ENCODE assay signal across 16 cellular contexts in the genomic region with DNA sequence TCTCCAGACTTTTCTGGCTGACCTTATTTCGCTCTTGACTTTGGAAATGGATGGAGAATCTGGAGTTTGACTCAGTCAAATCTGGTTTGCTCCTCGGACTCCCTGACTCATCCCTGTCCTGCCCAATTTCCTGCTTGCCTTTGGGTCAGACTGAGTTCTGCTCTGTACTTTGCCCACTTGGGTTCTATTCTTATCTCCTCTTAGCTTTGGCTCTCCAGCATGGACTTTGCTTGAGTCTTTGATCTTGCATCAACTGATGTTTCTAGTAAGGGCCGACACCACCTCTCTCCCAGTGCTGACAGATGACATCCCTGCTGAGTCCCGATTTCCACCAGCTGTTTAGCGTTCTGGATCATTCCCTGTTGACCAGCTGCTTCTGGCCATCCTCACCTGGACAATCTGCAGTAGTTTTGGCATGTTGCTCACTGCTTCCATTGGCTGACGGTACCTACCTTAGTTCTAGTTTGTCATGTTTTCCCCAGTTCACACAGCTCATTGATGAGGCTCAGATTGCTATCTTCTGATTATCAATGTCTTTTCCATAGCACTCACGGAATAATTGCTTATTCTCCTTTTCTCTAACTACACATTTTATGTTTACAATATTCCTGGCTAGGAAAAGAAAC.
DNase-seq lines count a peak whose midpoint lies in the region; ATAC-seq and TF ChIP-seq lines count a peak whose summit lies in the region.
"Had no signal": no experiment of that assay in that cellular context is flagged by ENCODE, and none has a peak within 500 bp of the region (broad histone marks: within the 10 kb centered on the region; RNA-seq: fewer than 3 reads in every experiment).

No MANE protein-coding gene starts in this region.

- H3K9me3 Mint-ChIP-seq in activated CD4-positive, alpha-beta memory T cell treated with anti-CD3 and anti-CD28 coated beads for 36 hours: no peaks in the 10 kb centered on the region
- H3K9me3 Mint-ChIP-seq: activated T-cell treated with anti-CD3 and anti-CD28 coated beads, Interleukin-2, amount 50 U/mL, for 24 hours; naive thymus-derived CD4-positive, alpha-beta T cell had no signal

- POLR2A ChIA-PET in activated CD4-positive, alpha-beta memory T cell treated with anti-CD3 and anti-CD28 coated beads for 36 hours (lab: Charles Lee): no interaction called here

- peak overlapping the region in 2 of 10 donors; percentile 12 to 35 for H3K27ac ChIP-seq in heart right ventricle

- intact Hi-C loops in heart right ventricle (cut with DNase I): no loop called here
- intact Hi-C loops in cardiac septum (cut with DNase I): no loop called here
- intact Hi-C loops in mucosa of descending colon (cut with DNase I, micrococcal nuclease): no loop called here
- intact Hi-C loops in activated CD4-positive, alpha-beta memory T cell treated with anti-CD3 and anti-CD28 coated beads for 36 hours (cut with micrococcal nuclease): no loop called here

- no peak overlapping the region for H3K4me3 ChIP-seq in heart right ventricle
- H3K4me3 ChIP-seq in choroid plexus epithelial cell (ENCODE audit: low read depth, low read length): no peak overlapping the region
- H3K4me3 ChIP-seq in mucosa of descending colon: no peak overlapping the region

- H3K4me3 Mint-ChIP-seq in activated CD4-positive, alpha-beta memory T cell treated with anti-CD3 and anti-CD28 coated beads for 36 hours: no peak overlapping the region
- H3K4me3 Mint-ChIP-seq: activated T-cell treated with anti-CD3 and anti-CD28 coated beads, Interleukin-2, amount 50 U/mL, for 24 hours; naive thymus-derived CD4-positive, alpha-beta T cell had no signal

- TF ChIP-seq CTCF in heart right ventricle (IDR thresholded peaks at IDR 0.05) (no peak), choroid plexus epithelial cell (conservative IDR thresholded peaks at IDR 0.05; ENCODE audit: low read depth, low read length) (no peak), mucosa of descending colon (IDR thresholded peaks at IDR 0.05) (no peak)

- H3K36me3 ChIP-seq in heart right ventricle (no peaks in the 10 kb centered on the region), mucosa of descending colon (ENCODE audit: low read depth) (no peaks in the 10 kb centered on the region)

- CTCF ChIA-PET in activated CD4-positive, alpha-beta memory T cell treated with anti-CD3 and anti-CD28 coated beads for 36 hours (lab: Charles Lee): no interaction called here

- H3K27me3 ChIP-seq in heart right ventricle: no peaks in the 10 kb centered on the region

- no peaks in the 10 kb centered on the region for H3K9me3 ChIP-seq in heart right ventricle
- no peaks in the 10 kb centered on the region for H3K9me3 ChIP-seq in mucosa of descending colon

- no peaks in the 10 kb centered on the region for H3K4me1 Mint-ChIP-seq in activated CD4-positive, alpha-beta memory T cell treated with anti-CD3 and anti-CD28 coated beads for 36 hours (ENCODE audit: low read depth)

- H3K4me1 ChIP-seq in heart right ventricle (no peaks in the 10 kb centered on the region), mucosa of descending colon (ENCODE audit: low read depth) (no peaks in the 10 kb centered on the region)

- H3K36me3 Mint-ChIP-seq in activated CD4-positive, alpha-beta memory T cell treated with anti-CD3 and anti-CD28 coated beads for 36 hours: no peaks in the 10 kb centered on the region

- H3K27me3 Mint-ChIP-seq in activated CD4-positive, alpha-beta memory T cell treated with anti-CD3 and anti-CD28 coated beads for 36 hours: no peaks in the 10 kb centered on the region
- H3K27me3 Mint-ChIP-seq: activated T-cell treated with anti-CD3 and anti-CD28 coated beads, Interleukin-2, amount 50 U/mL, for 24 hours had no signal

- WGBS in heart right ventricle, 2 donors: 61 to 72% methylated on average over 7 of the region's 7 CpGs

- ATAC-seq in heart right ventricle: peak in 6 of 8 donors; percentile 11 to 89 (median 45)
- peak; percentile 60 for ATAC-seq in mucosa of descending colon
- ATAC-seq: naive thymus-derived CD4-positive, alpha-beta T cell had no signal

- no peak overlapping the region for H3K27ac Mint-ChIP-seq in activated CD4-positive, alpha-beta memory T cell treated with anti-CD3 and anti-CD28 coated beads for 36 hours
- H3K27ac Mint-ChIP-seq: activated T-cell treated with anti-CD3 and anti-CD28 coated beads, Interleukin-2, amount 50 U/mL, for 24 hours; naive thymus-derived CD4-positive, alpha-beta T cell had no signal

- DNase-seq in heart right ventricle (no peak), cardiac septum (ENCODE audit: low spot score) (no peak), choroid plexus epithelial cell (ENCODE audit: low read depth) (peak; percentile 34), mucosa of descending colon (no peak), islet precursor cell (no peak), SKM-1 (lab: John Stamatoyannopoulos, UW; ENCODE audit: unreplicated experiment) (no peak)
- DNase-seq in stimulated activated CD8-positive, alpha-beta memory T cell treated with anti-CD3 and anti-CD28 coated beads, Interleukin-4, amount 100 ng/mL, for 48 hours: no peak
- DNase-seq in activated CD4-positive, alpha-beta memory T cell treated with anti-CD3 and anti-CD28 coated beads for 36 hours: no peak
- DNase-seq: activated T-cell treated with anti-CD3 and anti-CD28 coated beads, Interleukin-2, amount 50 U/mL, for 24 hours; anterior cingulate cortex; KBM-7; naive thymus-derived CD4-positive, alpha-beta T cell; NCI-H187; NCI-H526 treated with DMSO at 0.1 percent for 48 hours; stimulated activated naive CD4-positive, alpha-beta T cell treated with Interleukin-2 at 50 U/mL for 16 hours; T-helper 2 cell had no signal
